Comparison of ENCODE assay signal across 10 cellular contexts in genomic region chr11:65654375-65655349, GRCh38. TPM values are rescaled to one million over a fixed set of nuclear protein-coding genes. Genes with fewer than 3 reads are reported as not detected.
DNase-seq lines count a peak whose midpoint lies in the region; ATAC-seq and TF ChIP-seq lines count a peak whose summit lies in the region.
"Had no signal": no experiment of that assay in that cellular context is flagged by ENCODE, and none has a peak within 500 bp of the region (broad histone marks: within the 10 kb centered on the region; RNA-seq: fewer than 3 reads in every experiment).

No MANE protein-coding gene starts in this region.

- H3K27me3 ChIP-seq in CD8-positive, alpha-beta T cell (ENCODE audit: insufficient read depth, low read length), result no peaks in the 10 kb centered on the region
- no peaks in the 10 kb centered on the region for H3K27me3 ChIP-seq in Loucy (ENCODE audit: insufficient read depth, low read length, poor library complexity, severe bottlenecking)
- H3K27me3 ChIP-seq in dorsolateral prefrontal cortex, result no peaks in the 10 kb centered on the region
- no peaks in the 10 kb centered on the region for H3K27me3 ChIP-seq in osteoblast (ENCODE audit: insufficient read depth, low read length)
- H3K27me3 ChIP-seq in WERI-Rb-1 (ENCODE audit: insufficient read depth, low read depth, severe bottlenecking), result no peaks in the 10 kb centered on the region

- ATAC-seq in CD8-positive, alpha-beta T cell, result no peak

- no peaks in the 10 kb centered on the region for H3K9me2 ChIP-seq in Loucy (replicated peaks; ENCODE audit: low read depth, low read length)

- no peaks in the 10 kb centered on the region for H3K27me3 Mint-ChIP-seq in CD8-positive, alpha-beta T cell (ENCODE audit: low read depth)

- intact Hi-C loops in CD8-positive, alpha-beta T cell (cut with DNase I, micrococcal nuclease), result loop anchor here (5.0 kb wide), 2 partner anchors 112 to 203 kb away; partner anchors contain the start of gene CFL1 (in 2 of the 2)
- intact Hi-C loops in dorsolateral prefrontal cortex (cut with DNase I), result loop anchor here (5.0 kb wide), 1 partner anchor 37 kb away; the partner anchor contains the start of gene PCNX3 (in 2 of the 2)

- no peak overlapping the region for H3K4me3 Mint-ChIP-seq in CD8-positive, alpha-beta T cell

- POLR2A ChIA-PET in CD8-positive, alpha-beta T cell (lab: Charles Lee), result interaction anchor here (0.6 to 8.7 kb wide), 8 partner anchors 8 to 921 kb away, joined by 3 to 156 read pairs (median 8); partner anchors contain the start of genes PCNX3, POLA2, RELA and SIPA1

- CTCF ChIA-PET in CD8-positive, alpha-beta T cell (lab: Charles Lee), result interaction anchor here (1.6 to 2.6 kb wide), 2 partner anchors 29 to 67 kb away, joined by 3 to 8 read pairs; no protein-coding TSS in a partner anchor

- DNase-seq in CD8-positive, alpha-beta T cell, result peak in 1 of 7 experiments; percentile 48
- DNase-seq in dorsolateral prefrontal cortex (peak in 1 of 10 donors; percentile 39), osteoblast (ENCODE audit: insufficient read length, low spot score, missing footprints) (peak; percentile 66), GM03348 (ENCODE audit: low spot score) (no peak), NCI-H524 treated with DMSO at 0.1 percent for 48 hours (lab: John Stamatoyannopoulos, UW) (no peak), WERI-Rb-1 (no peak)
- DNase-seq in stimulated activated CD4-positive, alpha-beta T cell treated with anti-CD3 and anti-CD28 coated beads, Interleukin-4, amount 100 ng/mL, for 4 hours, result no peak
- DNase-seq: effector CD8-positive, alpha-beta T cell; NCI-H510A treated with DMSO at 0.1 percent for 48 hours had no signal

- H3K36me3 ChIP-seq in CD8-positive, alpha-beta T cell (ENCODE audit: insufficient read depth, low read length), result peaks cover 55% of the 10 kb centered on the region
- H3K36me3 ChIP-seq in Loucy (ENCODE audit: insufficient read depth, low read length), result peaks cover 54% of the 10 kb centered on the region; the same call in 1 of the 2 replicates
- peaks cover 65% of the 10 kb centered on the region for H3K36me3 ChIP-seq in osteoblast (ENCODE audit: insufficient read depth, low read length)
- peaks cover 77% of the 10 kb centered on the region for H3K36me3 ChIP-seq in WERI-Rb-1

- H2AFZ ChIP-seq in Loucy (ENCODE audit: low read length), result no peak overlapping the region
- H2AFZ ChIP-seq in osteoblast (ENCODE audit: low read length), result no peak overlapping the region

- no peak overlapping the region for H3K4me3 ChIP-seq in CD8-positive, alpha-beta T cell (ENCODE audit: low read depth, low read length)
- peak overlapping the region; percentile 78 for H3K4me3 ChIP-seq in Loucy (ENCODE audit: low read length, poor library complexity, severe bottlenecking)
- H3K4me3 ChIP-seq in dorsolateral prefrontal cortex, result no peak overlapping the region
- H3K4me3 ChIP-seq in osteoblast (ENCODE audit: insufficient read depth, low read length), result no peak overlapping the region
- H3K4me3 ChIP-seq in WERI-Rb-1 (ENCODE audit: low read depth, low read length), result no peak overlapping the region

- peak overlapping the region; percentile 93 for H3K9ac ChIP-seq in Loucy (ENCODE audit: low read depth, low read length, poor library complexity, severe bottlenecking)

- H3K4me2 ChIP-seq in Loucy (ENCODE audit: low read depth, low read length, poor library complexity, severe bottlenecking) (peak overlapping the region; percentile 99), osteoblast (ENCODE audit: insufficient read depth, low read length) (no peak overlapping the region)

- no peaks in the 10 kb centered on the region for H3K9me3 ChIP-seq in CD8-positive, alpha-beta T cell (ENCODE audit: low read length)
- no peaks in the 10 kb centered on the region for H3K9me3 ChIP-seq in Loucy (ENCODE audit: insufficient read depth, low read depth, low read length)
- no peaks in the 10 kb centered on the region for H3K9me3 ChIP-seq in osteoblast (ENCODE audit: low read depth, low read length)
- H3K9me3 ChIP-seq in WERI-Rb-1 (ENCODE audit: severe bottlenecking), result no peaks in the 10 kb centered on the region

- H3K4me1 Mint-ChIP-seq in CD8-positive, alpha-beta T cell (ENCODE audit: low read depth), result peaks cover 57% of the 10 kb centered on the region

- peaks cover 8% of the 10 kb centered on the region for H3F3A ChIP-seq in Loucy (ENCODE audit: low read depth)

- no peak overlapping the region for H3K27ac ChIP-seq in CD8-positive, alpha-beta T cell (ENCODE audit: low read depth, low read length)
- H3K27ac ChIP-seq in dorsolateral prefrontal cortex (peak overlapping the region in 33 of 59 donors; percentile 33 to 99 (median 96)), osteoblast (ENCODE audit: low read depth, low read length) (no peak overlapping the region), WERI-Rb-1 (no peak overlapping the region)

- H3K4me1 ChIP-seq in CD8-positive, alpha-beta T cell (ENCODE audit: insufficient read depth, low read length), result peaks cover 30% of the 10 kb centered on the region
- peaks cover 25% of the 10 kb centered on the region for H3K4me1 ChIP-seq in Loucy (ENCODE audit: insufficient read depth, low read length, poor library complexity, severe bottlenecking)
- H3K4me1 ChIP-seq in osteoblast (ENCODE audit: insufficient read depth, low read length), result peaks cover 19% of the 10 kb centered on the region

- peaks cover 83% of the 10 kb centered on the region for H3K36me3 Mint-ChIP-seq in CD8-positive, alpha-beta T cell

- H3K79me2 ChIP-seq in Loucy (ENCODE audit: insufficient read depth, low read length) (peaks cover 28% of the 10 kb centered on the region; the same call in 1 of the 2 replicates), osteoblast (ENCODE audit: insufficient read depth, low read length) (peaks cover 23% of the 10 kb centered on the region)

- H3K9me3 Mint-ChIP-seq in CD8-positive, alpha-beta T cell, result no peaks in the 10 kb centered on the region

- TF ChIP-seq CTCF in CD8-positive, alpha-beta T cell (IDR thresholded peaks at IDR 0.05), result no peak
- TF ChIP-seq CTCF in Loucy (conservative IDR thresholded peaks at IDR 0.05; ENCODE audit: low read length) (no peak), dorsolateral prefrontal cortex (IDR thresholded peaks at IDR 0.05 in 54 of 56, conservative IDR thresholded peaks at IDR 0.05 in 2 of 56; ENCODE audit: low read depth in 1 of 56, partially characterized antibody in 56 of 56) (no peak), osteoblast (IDR thresholded peaks at IDR 0.05; ENCODE audit: extremely low read depth, low read depth, low read length) (no peak), WERI-Rb-1 (IDR thresholded peaks at IDR 0.05; ENCODE audit: low read depth, low read length) (no peak)

- peak overlapping the region; percentile 98 for H3K27ac Mint-ChIP-seq in CD8-positive, alpha-beta T cell

- peaks cover 4% of the 10 kb centered on the region for H4K20me1 ChIP-seq in Loucy (ENCODE audit: insufficient read depth, low read length, poor library complexity, severe bottlenecking)
- H4K20me1 ChIP-seq in osteoblast (ENCODE audit: insufficient read depth, low read length), result peaks cover 14% of the 10 kb centered on the region

RNA-seq across cellular contexts. Expression of gene RELA, which starts 8.1 kb away (rescaled TPM):
- total RNA-seq in CD8-positive, alpha-beta T cell, result 100 to 1,000 TPM; 380 to 384 TPM
- total RNA-seq in dorsolateral prefrontal cortex (10 to 100 TPM; 28.1 to 93.7 (median 48.2) TPM), osteoblast (29.2 and 31.8 TPM in 2 replicates)

RNA-seq across cellular contexts. Expression of gene SIPA1, which starts 16.8 kb away (rescaled TPM):
- total RNA-seq in CD8-positive, alpha-beta T cell, result 100 to 1,000 TPM; 397 to 405 TPM
- total RNA-seq in dorsolateral prefrontal cortex (10 to 100 TPM in 119 of 120 experiments, 1 to 10 TPM in 1; 8.6 to 68.2 (median 26.7) TPM), osteoblast (12.7 and 15.2 TPM in 2 replicates)

RNA-seq across cellular contexts. Expression of gene PCNX3, which starts 39.1 kb away (rescaled TPM):
- total RNA-seq in CD8-positive, alpha-beta T cell, result 10 to 100 TPM; 52.7 to 56.4 TPM
- total RNA-seq in dorsolateral prefrontal cortex (10 to 100 TPM; 25.1 to 44.9 (median 31.2) TPM), osteoblast (26.5 and 27.9 TPM in 2 replicates)

RNA-seq across cellular contexts. Expression of gene MAP3K11, which starts 40.6 kb away (rescaled TPM):
- total RNA-seq in CD8-positive, alpha-beta T cell, result 10 to 100 TPM; 56.6 to 65.7 TPM
- total RNA-seq in dorsolateral prefrontal cortex (100 to 1,000 TPM in 4 of 120 experiments, 10 to 100 TPM in 116; 30.9 to 133 (median 57.4) TPM), osteoblast (19.4 and 21.4 TPM in 2 replicates)

RNA-seq across cellular contexts. Expression of gene KAT5, which starts 57.4 kb away (rescaled TPM):
- 100 to 1,000 TPM; 149 to 151 TPM for total RNA-seq in CD8-positive, alpha-beta T cell
- total RNA-seq in dorsolateral prefrontal cortex (10 to 100 TPM; 57.1 to 97.9 (median 76.4) TPM), osteoblast (37.4 and 44.2 TPM in 2 replicates)

Comparison
In these comparisons a context has a peak if more than half of its experiments do, and no peak if none do; other contexts are left out.
1. H3K27ac ChIP-seq: peak in dorsolateral prefrontal cortex (33 of 59); none in CD8-positive, alpha-beta T cell (single experiment), osteoblast (single experiment) and WERI-Rb-1 (single experiment).
2. RNA of gene RELA, which starts 8.1 kb away (total RNA-seq): 380 to 384 TPM in CD8-positive, alpha-beta T cell; 28.1 to 93.7 TPM in dorsolateral prefrontal cortex and 29.2 to 31.8 TPM in osteoblast; every median in the first group is over 4 times any median in the second.
3. RNA of gene SIPA1, which starts 16.8 kb away (total RNA-seq): 397 to 405 TPM in CD8-positive, alpha-beta T cell; 8.6 to 68.2 TPM in dorsolateral prefrontal cortex and 12.7 to 15.2 TPM in osteoblast; every median in the first group is over 4 times any median in the second.